33 cellular contexts compared by ENCODE assay signal in the genomic region with DNA sequence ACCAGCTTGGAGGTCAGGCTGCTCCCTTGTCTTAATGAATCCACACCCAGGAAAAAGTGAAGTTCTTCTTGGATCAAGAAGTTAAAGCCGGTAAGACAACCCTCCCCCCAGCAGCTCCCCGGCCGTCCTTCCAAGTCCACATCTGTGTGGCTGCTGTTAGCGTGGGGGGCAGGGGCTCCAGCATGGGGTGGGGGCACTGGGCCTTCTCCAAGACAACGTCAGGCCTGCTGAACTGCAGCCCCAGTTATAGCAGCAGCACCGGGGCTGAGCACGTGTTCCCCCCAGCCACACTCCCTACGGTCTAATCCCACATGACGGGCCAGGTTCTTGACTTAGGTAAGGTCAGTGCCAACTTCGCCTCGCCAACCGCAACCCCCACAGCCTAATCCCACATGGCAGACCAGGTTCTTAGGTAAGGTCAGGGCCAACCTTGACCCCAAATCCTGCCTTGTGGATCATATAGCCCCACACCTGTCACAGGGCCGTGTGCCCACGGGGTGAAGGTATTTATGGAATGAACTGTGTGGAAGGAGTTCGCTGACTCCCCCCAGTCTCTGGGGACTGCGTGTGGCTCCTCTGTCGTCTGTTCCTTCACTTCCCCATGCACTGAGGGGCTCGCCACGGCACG. TPM values are rescaled to one million over a fixed set of nuclear protein-coding genes. Genes with fewer than 3 reads are reported as not detected.
"Had no signal": no experiment of that assay in that cellular context is flagged by ENCODE, and none has a peak within 500 bp of the region (broad histone marks: within the 10 kb centered on the region; RNA-seq: fewer than 3 reads in every experiment).

No MANE protein-coding gene starts in this region.

- H3K4me3 ChIP-seq: esophagus muscularis mucosa, gastrocnemius medialis, heart right ventricle had no signal

- H3K9me3 ChIP-seq: gastrocnemius medialis, heart right ventricle had no signal

- H3K27me3 ChIP-seq: brain microvascular endothelial cell had no signal

- H3K27ac ChIP-seq: brain microvascular endothelial cell, esophagus muscularis mucosa, foreskin keratinocyte, gastrocnemius medialis, heart right ventricle, VCaP had no signal

- ATAC-seq: activated T-cell treated with anti-CD3 and anti-CD28 coated beads, Interleukin-2, amount 50 U/mL, for 72 hours; effector memory CD8-positive, alpha-beta T cell; foreskin keratinocyte; gastrocnemius medialis; heart right ventricle; WTC11 had no signal

- H3K36me3 ChIP-seq: brain microvascular endothelial cell, esophagus muscularis mucosa, gastrocnemius medialis, heart right ventricle had no signal

- H3K4me1 ChIP-seq: esophagus muscularis mucosa, foreskin keratinocyte, gastrocnemius medialis, heart right ventricle had no signal

- DNase-seq: activated CD4-positive, alpha-beta memory T cell treated with anti-CD3 and anti-CD28 coated beads, Interleukin-2, amount 10 ng/mL, durations not matched to agents 7 days and 5 days; activated CD4-positive, alpha-beta T cell treated with anti-CD3 and anti-CD28 coated beads for 1 hour; activated CD4-positive, alpha-beta T cell treated with anti-CD3 and anti-CD28 coated beads for 4 hours; activated CD4-positive, alpha-beta T cell treated with anti-CD3 and anti-CD28 coated beads, Interleukin-2, amount 10 ng/mL, durations not matched to agents 7 days and 5 days; activated CD4-positive, alpha-beta T cell treated with anti-CD3 and anti-CD28 coated beads, Interleukin-2, amount 50 U/mL, for 4 hours; activated CD8-positive, alpha-beta memory T cell treated with anti-CD3 and anti-CD28 coated beads, Interleukin-2, amount 50 U/mL, for 48 hours; activated gamma-delta T cell; activated naive CD4-positive, alpha-beta T cell; activated naive CD4-positive, alpha-beta T cell treated with anti-CD3 and anti-CD28 coated beads, Interleukin-2, amount 50 U/mL, for 16 hours; activated T-cell treated with anti-CD3 and anti-CD28 coated beads for 4 hours; activated T-cell treated with anti-CD3 and anti-CD28 coated beads, Interleukin-2, amount 50 U/mL, for 24 hours; activated T-cell treated with anti-CD3 and anti-CD28 coated beads, Interleukin-2, amount 50 U/mL, for 72 hours; amniotic stem cell; anterior cingulate cortex; brain microvascular endothelial cell; cortex of kidney; dermis blood vessel endothelial cell; effector CD4-positive, alpha-beta T cell; effector memory CD8-positive, alpha-beta T cell; erythroblast; foreskin keratinocyte; gastrocnemius medialis; heart right ventricle; T-helper 2 cell had no signal

- FAIRE-seq: astrocyte, bronchial epithelial cell, colon, TTC549 had no signal

RNA-seq across cellular contexts. Expression of a gene that starts 30.4 kb away (rescaled TPM):
- total RNA-seq: activated CD4-positive, alpha-beta memory T cell treated with anti-CD3 and anti-CD28 coated beads, Interleukin-2, amount 10 ng/mL, durations not matched to agents 7 days and 5 days; activated CD4-positive, alpha-beta T cell treated with anti-CD3 and anti-CD28 coated beads, Interleukin-2, amount 10 ng/mL, durations not matched to agents 7 days and 5 days; activated T-cell treated with anti-CD3 and anti-CD28 coated beads, Interleukin-2, amount 50 U/mL, for 72 hours; astrocyte; bronchial epithelial cell; cardiac septum; dermis blood vessel endothelial cell; foreskin keratinocyte; T-helper 1 cell treated with Interleukin-12 subunit alpha and Interleukin-12 subunit beta and Interleukin-4 antibody, amounts not matched to agents 30 ng/mL and 1 ng/mL, for 36 hours; WTC11 had no signal
- polyA plus RNA-seq: foreskin keratinocyte had no signal
